In the genomic region with DNA sequence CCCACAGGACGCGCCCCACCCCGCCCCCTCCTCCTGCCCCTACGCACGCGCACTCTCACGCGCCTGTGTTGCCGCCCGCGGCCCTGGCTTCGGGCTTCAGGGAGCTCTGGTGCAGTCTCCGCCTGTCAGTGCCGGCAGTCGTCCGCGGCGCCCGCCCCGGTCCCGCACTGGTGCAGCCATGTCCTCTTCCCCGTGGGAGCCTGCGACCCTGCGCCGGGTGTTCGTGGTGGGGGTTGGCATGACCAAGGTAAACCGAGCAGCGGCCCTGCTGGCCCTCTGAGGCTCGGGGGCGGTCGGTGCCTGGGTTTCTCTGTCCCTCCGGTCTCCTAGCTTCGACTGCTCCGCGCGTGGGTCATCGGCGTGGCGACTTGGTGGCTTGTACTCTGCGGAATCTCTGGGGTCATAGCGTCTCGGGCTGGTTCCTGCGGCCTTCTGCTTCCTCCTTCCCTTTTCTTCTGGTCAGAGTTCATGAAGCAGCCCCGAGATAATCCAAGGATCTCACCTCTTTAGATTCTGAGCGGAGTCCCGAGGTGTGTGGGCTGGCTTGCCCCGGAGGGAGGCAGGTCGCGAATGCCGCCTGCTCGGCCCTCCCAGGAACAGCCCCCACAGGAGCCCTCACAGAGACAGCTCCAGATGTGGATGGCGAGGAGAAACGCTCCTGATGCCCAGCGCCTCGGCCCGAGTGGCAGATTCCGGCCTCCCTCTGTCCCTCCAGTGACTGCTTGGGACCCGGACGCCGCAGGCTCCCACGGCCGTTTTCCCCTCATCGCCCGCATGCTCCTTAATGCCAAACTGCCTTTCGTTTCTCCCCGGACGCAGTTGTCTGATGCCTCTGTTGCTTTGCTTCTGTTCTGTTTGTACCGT, we compare ENCODE assay signal across 1 cellular context.
TF ChIP-seq lines count a peak whose summit lies in the region.

A gene with protein sequence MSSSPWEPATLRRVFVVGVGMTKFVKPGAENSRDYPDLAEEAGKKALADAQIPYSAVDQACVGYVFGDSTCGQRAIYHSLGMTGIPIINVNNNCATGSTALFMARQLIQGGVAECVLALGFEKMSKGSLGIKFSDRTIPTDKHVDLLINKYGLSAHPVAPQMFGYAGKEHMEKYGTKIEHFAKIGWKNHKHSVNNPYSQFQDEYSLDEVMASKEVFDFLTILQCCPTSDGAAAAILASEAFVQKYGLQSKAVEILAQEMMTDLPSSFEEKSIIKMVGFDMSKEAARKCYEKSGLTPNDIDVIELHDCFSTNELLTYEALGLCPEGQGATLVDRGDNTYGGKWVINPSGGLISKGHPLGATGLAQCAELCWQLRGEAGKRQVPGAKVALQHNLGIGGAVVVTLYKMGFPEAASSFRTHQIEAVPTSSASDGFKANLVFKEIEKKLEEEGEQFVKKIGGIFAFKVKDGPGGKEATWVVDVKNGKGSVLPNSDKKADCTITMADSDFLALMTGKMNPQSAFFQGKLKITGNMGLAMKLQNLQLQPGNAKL (plus strand): TSS at position 58 of the 864 bp plus-strand sequence. CDS start 121 bp downstream, at position 179.

TF ChIP-seq in HepG2, 621 proteins besides CTCF, POLR2A, EP300 and RAD21 (continued from another document and continues in another):
- TF ChIP-seq, protein P1, sequence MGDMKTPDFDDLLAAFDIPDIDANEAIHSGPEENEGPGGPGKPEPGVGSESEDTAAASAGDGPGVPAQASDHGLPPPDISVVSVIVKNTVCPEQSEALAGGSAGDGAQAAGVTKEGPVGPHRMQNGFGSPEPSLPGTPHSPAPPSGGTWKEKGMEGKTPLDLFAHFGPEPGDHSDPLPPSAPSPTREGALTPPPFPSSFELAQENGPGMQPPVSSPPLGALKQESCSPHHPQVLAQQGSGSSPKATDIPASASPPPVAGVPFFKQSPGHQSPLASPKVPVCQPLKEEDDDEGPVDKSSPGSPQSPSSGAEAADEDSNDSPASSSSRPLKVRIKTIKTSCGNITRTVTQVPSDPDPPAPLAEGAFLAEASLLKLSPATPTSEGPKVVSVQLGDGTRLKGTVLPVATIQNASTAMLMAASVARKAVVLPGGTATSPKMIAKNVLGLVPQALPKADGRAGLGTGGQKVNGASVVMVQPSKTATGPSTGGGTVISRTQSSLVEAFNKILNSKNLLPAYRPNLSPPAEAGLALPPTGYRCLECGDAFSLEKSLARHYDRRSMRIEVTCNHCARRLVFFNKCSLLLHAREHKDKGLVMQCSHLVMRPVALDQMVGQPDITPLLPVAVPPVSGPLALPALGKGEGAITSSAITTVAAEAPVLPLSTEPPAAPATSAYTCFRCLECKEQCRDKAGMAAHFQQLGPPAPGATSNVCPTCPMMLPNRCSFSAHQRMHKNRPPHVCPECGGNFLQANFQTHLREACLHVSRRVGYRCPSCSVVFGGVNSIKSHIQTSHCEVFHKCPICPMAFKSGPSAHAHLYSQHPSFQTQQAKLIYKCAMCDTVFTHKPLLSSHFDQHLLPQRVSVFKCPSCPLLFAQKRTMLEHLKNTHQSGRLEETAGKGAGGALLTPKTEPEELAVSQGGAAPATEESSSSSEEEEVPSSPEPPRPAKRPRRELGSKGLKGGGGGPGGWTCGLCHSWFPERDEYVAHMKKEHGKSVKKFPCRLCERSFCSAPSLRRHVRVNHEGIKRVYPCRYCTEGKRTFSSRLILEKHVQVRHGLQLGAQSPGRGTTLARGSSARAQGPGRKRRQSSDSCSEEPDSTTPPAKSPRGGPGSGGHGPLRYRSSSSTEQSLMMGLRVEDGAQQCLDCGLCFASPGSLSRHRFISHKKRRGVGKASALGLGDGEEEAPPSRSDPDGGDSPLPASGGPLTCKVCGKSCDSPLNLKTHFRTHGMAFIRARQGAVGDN (CRISPR knock-in tag; IDR thresholded peaks at IDR 0.05) = peak; percentile 87
- peak; percentile 72; the same call in 1 of the 2 replicates for TF ChIP-seq ZNF33B (CRISPR knock-in tag; IDR thresholded peaks at IDR 0.05)
- peak; percentile 40; the same call in 1 of the 2 replicates for TF ChIP-seq ZNF766 (CRISPR knock-in tag; IDR thresholded peaks at IDR 0.05; ENCODE audit: borderline replicate concordance)
- TF ChIP-seq RAD51 (IDR thresholded peaks at IDR 0.05; ENCODE audit: borderline replicate concordance) = no peak
- peak; percentile 54; the same call in 1 of the 2 replicates for TF ChIP-seq ZNF414 (CRISPR knock-in tag; IDR thresholded peaks at IDR 0.05)
- TF ChIP-seq ZNF276 (CRISPR knock-in tag; IDR thresholded peaks at IDR 0.05; ENCODE audit: low read depth) = no peak
- TF ChIP-seq ZNF335 (CRISPR knock-in tag; IDR thresholded peaks at IDR 0.05) = 0 out of 2 replicates have a peak, but pooled peaks have one; percentile 39
- peak; percentile 15; the same call in 1 of the 2 replicates for TF ChIP-seq MXD4 (CRISPR knock-in tag; IDR thresholded peaks at IDR 0.05)
- peak; percentile 65; the same call in 1 of the 2 replicates for TF ChIP-seq ISL2 (CRISPR knock-in tag; IDR thresholded peaks at IDR 0.05)
- peak; percentile 47; the same call in 1 of the 2 replicates for TF ChIP-seq MXD1 (CRISPR knock-in tag; IDR thresholded peaks at IDR 0.05)
- peak; percentile 60 for TF ChIP-seq ZMYM4 (CRISPR knock-in tag; IDR thresholded peaks at IDR 0.05)
- no peak; the same call in 1 of the 2 replicates for TF ChIP-seq SPEN (CRISPR knock-in tag; IDR thresholded peaks at IDR 0.05; ENCODE audit: low read depth)
- no peak for TF ChIP-seq SMC3 (IDR thresholded peaks at IDR 0.05; ENCODE audit: low read length)
- TF ChIP-seq ZNF616 (CRISPR knock-in tag; IDR thresholded peaks at IDR 0.05; ENCODE audit: low read depth) = peak; percentile 85
- TF ChIP-seq TP53 (CRISPR knock-in tag; conservative IDR thresholded peaks at IDR 0.05) = 0 out of 2 replicates have a peak, but pooled peaks have one; percentile 31
- TF ChIP-seq FOXJ3 (CRISPR knock-in tag; IDR thresholded peaks at IDR 0.05; ENCODE audit: borderline replicate concordance) = peak; percentile 39; the same call in 1 of the 2 replicates
- TF ChIP-seq TBX3 (IDR thresholded peaks at IDR 0.05; ENCODE audit: borderline replicate concordance) = no peak
- no peak for TF ChIP-seq ZBTB8A (CRISPR knock-in tag; IDR thresholded peaks at IDR 0.05; ENCODE audit: borderline replicate concordance, low read depth)
- TF ChIP-seq PREB (CRISPR knock-in tag; IDR thresholded peaks at IDR 0.05) = 0 out of 2 replicates have a peak, but pooled peaks have one; percentile 57
- TF ChIP-seq ZNF17 (CRISPR knock-in tag; IDR thresholded peaks at IDR 0.05) = no peak
- peak; percentile 4; the same call in 1 of the 2 replicates for TF ChIP-seq ESRRA (CRISPR knock-in tag; IDR thresholded peaks at IDR 0.05; ENCODE audit: low read depth)
- peak; percentile 46; the same call in 1 of the 2 replicates for TF ChIP-seq THAP11 (CRISPR knock-in tag; IDR thresholded peaks at IDR 0.05)
- TF ChIP-seq AKNA (CRISPR knock-in tag; IDR thresholded peaks at IDR 0.05; ENCODE audit: borderline replicate concordance) = peak; percentile 61; the same call in 1 of the 2 replicates
- TF ChIP-seq ZIK1 (CRISPR knock-in tag; IDR thresholded peaks at IDR 0.05; ENCODE audit: borderline replicate concordance, low read depth) = 0 out of 2 replicates have a peak, but pooled peaks have one; percentile 47
- TF ChIP-seq, protein P2, sequence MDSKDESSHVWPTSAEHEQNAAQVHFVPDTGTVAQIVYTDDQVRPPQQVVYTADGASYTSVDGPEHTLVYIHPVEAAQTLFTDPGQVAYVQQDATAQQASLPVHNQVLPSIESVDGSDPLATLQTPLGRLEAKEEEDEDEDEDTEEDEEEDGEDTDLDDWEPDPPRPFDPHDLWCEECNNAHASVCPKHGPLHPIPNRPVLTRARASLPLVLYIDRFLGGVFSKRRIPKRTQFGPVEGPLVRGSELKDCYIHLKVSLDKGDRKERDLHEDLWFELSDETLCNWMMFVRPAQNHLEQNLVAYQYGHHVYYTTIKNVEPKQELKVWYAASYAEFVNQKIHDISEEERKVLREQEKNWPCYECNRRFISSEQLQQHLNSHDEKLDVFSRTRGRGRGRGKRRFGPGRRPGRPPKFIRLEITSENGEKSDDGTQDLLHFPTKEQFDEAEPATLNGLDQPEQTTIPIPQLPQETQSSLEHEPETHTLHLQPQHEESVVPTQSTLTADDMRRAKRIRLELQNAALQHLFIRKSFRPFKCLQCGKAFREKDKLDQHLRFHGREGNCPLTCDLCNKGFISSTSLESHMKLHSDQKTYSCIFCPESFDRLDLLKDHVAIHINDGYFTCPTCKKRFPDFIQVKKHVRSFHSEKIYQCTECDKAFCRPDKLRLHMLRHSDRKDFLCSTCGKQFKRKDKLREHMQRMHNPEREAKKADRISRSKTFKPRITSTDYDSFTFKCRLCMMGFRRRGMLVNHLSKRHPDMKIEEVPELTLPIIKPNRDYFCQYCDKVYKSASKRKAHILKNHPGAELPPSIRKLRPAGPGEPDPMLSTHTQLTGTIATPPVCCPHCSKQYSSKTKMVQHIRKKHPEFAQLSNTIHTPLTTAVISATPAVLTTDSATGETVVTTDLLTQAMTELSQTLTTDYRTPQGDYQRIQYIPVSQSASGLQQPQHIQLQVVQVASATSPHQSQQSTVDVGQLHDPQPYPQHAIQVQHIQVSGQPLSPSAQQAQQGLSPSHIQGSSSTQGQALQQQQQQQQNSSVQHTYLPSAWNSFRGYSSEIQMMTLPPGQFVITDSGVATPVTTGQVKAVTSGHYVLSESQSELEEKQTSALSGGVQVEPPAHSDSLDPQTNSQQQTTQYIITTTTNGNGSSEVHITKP (CRISPR knock-in tag; IDR thresholded peaks at IDR 0.05; ENCODE audit: low read depth) = 0 out of 2 replicates have a peak, but pooled peaks have one; percentile 21
- TF ChIP-seq, protein P3, sequence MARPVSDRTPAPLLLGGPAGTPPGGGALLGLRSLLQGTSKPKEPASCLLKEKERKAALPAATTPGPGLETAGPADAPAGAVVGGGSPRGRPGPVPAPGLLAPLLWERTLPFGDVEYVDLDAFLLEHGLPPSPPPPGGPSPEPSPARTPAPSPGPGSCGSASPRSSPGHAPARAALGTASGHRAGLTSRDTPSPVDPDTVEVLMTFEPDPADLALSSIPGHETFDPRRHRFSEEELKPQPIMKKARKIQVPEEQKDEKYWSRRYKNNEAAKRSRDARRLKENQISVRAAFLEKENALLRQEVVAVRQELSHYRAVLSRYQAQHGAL (CRISPR knock-in tag; IDR thresholded peaks at IDR 0.05; ENCODE audit: not compliant biosample characterization) = no peak
- TF ChIP-seq ZNF572 (CRISPR knock-in tag; IDR thresholded peaks at IDR 0.05) = peak; percentile 80; the same call in 1 of the 2 replicates
- peak; percentile 80; the same call in 1 of the 2 replicates for TF ChIP-seq ZMAT3 (CRISPR knock-in tag; conservative IDR thresholded peaks at IDR 0.05)
- TF ChIP-seq ZNF292 (CRISPR knock-in tag; IDR thresholded peaks at IDR 0.05; ENCODE audit: borderline replicate concordance, low read depth) = 0 out of 2 replicates have a peak, but pooled peaks have one; percentile 17
- TF ChIP-seq RBM39 (IDR thresholded peaks at IDR 0.05; ENCODE audit: low read depth, low read length, poor library complexity, severe bottlenecking) = peak; percentile 69
